In genomic region chr9:136297016-136297691, GRCh38 we compare ENCODE assay signal across 15 cellular contexts. TPM values are rescaled to one million over a fixed set of nuclear protein-coding genes. Genes with fewer than 3 reads are reported as not detected.
DNase-seq lines count a peak whose midpoint lies in the region; ATAC-seq and TF ChIP-seq lines count a peak whose summit lies in the region.
"Had no signal": no experiment of that assay in that cellular context is flagged by ENCODE, and none has a peak within 500 bp of the region (broad histone marks: within the 10 kb centered on the region; RNA-seq: fewer than 3 reads in every experiment).

No MANE protein-coding gene starts in this region.

- no peaks in the 10 kb centered on the region for H3K9me3 Mint-ChIP-seq in activated T-cell treated with anti-CD3 and anti-CD28 coated beads, Interleukin-2, amount 50 U/mL, for 4 hours
- H3K9me3 Mint-ChIP-seq: nephron progenitor cell had no signal

- intact Hi-C loops in Right ventricle myocardium inferior (cut with DNase I) (no loop called here), cardiac septum (cut with DNase I) (no loop called here), upper lobe of right lung (cut with DNase I) (no loop called here)

- H3K4me3 Mint-ChIP-seq in activated T-cell treated with anti-CD3 and anti-CD28 coated beads, Interleukin-2, amount 50 U/mL, for 4 hours, result no peak overlapping the region
- H3K4me3 Mint-ChIP-seq: activated CD8-positive, alpha-beta memory T cell treated with anti-CD3 and anti-CD28 coated beads, Interleukin-2, amount 10 ng/mL, durations not matched to agents 7 days and 5 days; nephron progenitor cell had no signal

- no peaks in the 10 kb centered on the region for H3K36me3 Mint-ChIP-seq in activated T-cell treated with anti-CD3 and anti-CD28 coated beads, Interleukin-2, amount 50 U/mL, for 4 hours (ENCODE audit: insufficient read depth)
- H3K36me3 Mint-ChIP-seq: activated CD8-positive, alpha-beta memory T cell treated with anti-CD3 and anti-CD28 coated beads, Interleukin-2, amount 10 ng/mL, durations not matched to agents 7 days and 5 days had no signal

- TF ChIP-seq CTCF in upper lobe of right lung (IDR thresholded peaks at IDR 0.05), result no peak

- H3K4me3 ChIP-seq in upper lobe of right lung, result no peak overlapping the region

- H3K36me3 ChIP-seq in upper lobe of right lung, result no peaks in the 10 kb centered on the region

- H3K4me1 ChIP-seq in upper lobe of right lung, result no peaks in the 10 kb centered on the region

- no peaks in the 10 kb centered on the region for H3K9me3 ChIP-seq in upper lobe of right lung

- no peaks in the 10 kb centered on the region for H3K27me3 ChIP-seq in upper lobe of right lung

- peaks cover 2% of the 10 kb centered on the region for H3K27me3 Mint-ChIP-seq in activated T-cell treated with anti-CD3 and anti-CD28 coated beads, Interleukin-2, amount 50 U/mL, for 4 hours (ENCODE audit: low read depth)
- H3K27me3 Mint-ChIP-seq: activated CD8-positive, alpha-beta memory T cell treated with anti-CD3 and anti-CD28 coated beads, Interleukin-2, amount 10 ng/mL, durations not matched to agents 7 days and 5 days had no signal

- no peaks in the 10 kb centered on the region for H3K4me1 Mint-ChIP-seq in activated T-cell treated with anti-CD3 and anti-CD28 coated beads, Interleukin-2, amount 50 U/mL, for 4 hours (ENCODE audit: low read depth)
- H3K4me1 Mint-ChIP-seq: activated CD8-positive, alpha-beta memory T cell treated with anti-CD3 and anti-CD28 coated beads, Interleukin-2, amount 10 ng/mL, durations not matched to agents 7 days and 5 days had no signal

- ATAC-seq in Right ventricle myocardium inferior (no peak), upper lobe of right lung (peak; percentile 9)
- ATAC-seq in activated T-cell treated with anti-CD3 and anti-CD28 coated beads, Interleukin-2, amount 50 U/mL, for 4 hours, result no peak
- ATAC-seq: activated CD8-positive, alpha-beta memory T cell treated with anti-CD3 and anti-CD28 coated beads, Interleukin-2, amount 10 ng/mL, durations not matched to agents 7 days and 5 days had no signal

- no peak overlapping the region for H3K27ac ChIP-seq in upper lobe of right lung

- DNase-seq in Right ventricle myocardium inferior (ENCODE audit: missing footprints) (peak; percentile 66), cardiac septum (ENCODE audit: low spot score) (no peak), RPMI8226 (peak; percentile 91), kidney tubule cell (ENCODE audit: low spot score) (peak; percentile 39), upper lobe of right lung (no peak), CD1c-positive myeloid dendritic cell (ENCODE audit: extremely low spot score) (no peak)
- no peak for DNase-seq in activated T-cell treated with anti-CD3 and anti-CD28 coated beads, Interleukin-2, amount 50 U/mL, for 4 hours
- DNase-seq in activated CD4-positive, CD25-positive, alpha-beta regulatory T cell (lab: John Stamatoyannopoulos, UW), result no peak
- DNase-seq: ACHN; activated CD8-positive, alpha-beta memory T cell treated with anti-CD3 and anti-CD28 coated beads, Interleukin-2, amount 10 ng/mL, durations not matched to agents 7 days and 5 days; KBM-7; NCI-H526 treated with DMSO at 0.1 percent for 48 hours; nephron progenitor cell; stimulated activated CD4-positive, alpha-beta T cell treated with anti-CD3 and anti-CD28 coated beads, Interleukin-12 subunit alpha, Interleukin-12 subunit beta, amount 100 ng/mL, for 4 hours had no signal

RNA-seq across cellular contexts. Expression of gene CCDC187, which starts 6.7 kb away (rescaled TPM):
- not detected for total RNA-seq in Right ventricle myocardium inferior
- total RNA-seq in cardiac septum, result 0.03 TPM
- 0.09 TPM for total RNA-seq in upper lobe of right lung
- total RNA-seq in activated T-cell treated with anti-CD3 and anti-CD28 coated beads, Interleukin-2, amount 50 U/mL, for 4 hours, result under 1 TPM in 1 of 3 donors, not detected in 2; 0.11 TPM
- total RNA-seq: activated CD8-positive, alpha-beta memory T cell treated with anti-CD3 and anti-CD28 coated beads, Interleukin-2, amount 10 ng/mL, durations not matched to agents 7 days and 5 days; T-helper 2 cell treated with Interferon-gamma antibody and Interleukin-4, amounts not matched to agents 100 ng/mL and 5 ng/mL, for 36 hours had no signal

RNA-seq across cellular contexts. Expression of gene GPSM1, which starts 30.2 kb away (rescaled TPM):
- 48.6 TPM for total RNA-seq in Right ventricle myocardium inferior
- 35.1 TPM for total RNA-seq in cardiac septum
- total RNA-seq in upper lobe of right lung, result 27.3 TPM
- total RNA-seq in activated T-cell treated with anti-CD3 and anti-CD28 coated beads, Interleukin-2, amount 50 U/mL, for 4 hours, result 10 to 100 TPM; 12.8 to 13.6 (median 13.4) TPM

RNA-seq across cellular contexts. Expression of gene QSOX2, which starts 51.5 kb away (rescaled TPM):
- total RNA-seq in Right ventricle myocardium inferior (8.3 TPM), cardiac septum (7.2 TPM), upper lobe of right lung (13.1 TPM)
- 10 to 100 TPM; 26.9 to 30.3 (median 27.5) TPM for total RNA-seq in activated T-cell treated with anti-CD3 and anti-CD28 coated beads, Interleukin-2, amount 50 U/mL, for 4 hours

Comparison
In these comparisons a context has a peak if more than half of its experiments do, and no peak if none do; other contexts are left out.
1. DNase-seq: peak in Right ventricle myocardium inferior (single experiment), RPMI8226 (single experiment) and kidney tubule cell (single experiment); none in cardiac septum (single experiment), upper lobe of right lung (single experiment), CD1c-positive myeloid dendritic cell (single experiment), activated T-cell treated with anti-CD3 and anti-CD28 coated beads, Interleukin-2, amount 50 U/mL, for 4 hours (single experiment) and activated CD4-positive, CD25-positive, alpha-beta regulatory T cell (0 of 4).